In genomic region chr1:229407206-229408026, GRCh38 we compare ENCODE assay signal across 10 cellular contexts. TPM values are rescaled to one million over a fixed set of nuclear protein-coding genes. Genes with fewer than 3 reads are reported as not detected.
DNase-seq lines count a peak whose midpoint lies in the region; ATAC-seq lines count a peak whose summit lies in the region.
"Had no signal": no experiment of that assay in that cellular context is flagged by ENCODE, and none has a peak within 500 bp of the region (broad histone marks: within the 10 kb centered on the region; RNA-seq: fewer than 3 reads in every experiment).

No MANE protein-coding gene starts in this region.

- H3K9me3 Mint-ChIP-seq in stimulated activated naive CD8-positive, alpha-beta T cell treated with anti-CD3 and anti-CD28 coated beads, Interleukin-15, Interleukin-2, amounts not matched to agents 100 ng/mL and 50 ng/mL, for 24 hours = no peaks in the 10 kb centered on the region
- H3K9me3 Mint-ChIP-seq in natural killer cell treated with Interleukin-12 subunit alpha and Interleukin-12 subunit beta and Interleukin-15 and Interleukin-18, amount 100 ng/mL, for 72 hours = no peaks in the 10 kb centered on the region

- H3K27me3 ChIP-seq in duodenal mucosa (ENCODE audit: control insufficient read depth in 1 of 2, insufficient read depth in 2 of 2, low read length in 2 of 2) = peaks cover 36% of the 10 kb centered on the region in 2 donors

- peak overlapping the region; percentile 67 for H3K4me3 Mint-ChIP-seq in stimulated activated naive CD8-positive, alpha-beta T cell treated with anti-CD3 and anti-CD28 coated beads, Interleukin-15, Interleukin-2, amounts not matched to agents 100 ng/mL and 50 ng/mL, for 24 hours
- H3K4me3 Mint-ChIP-seq in natural killer cell treated with Interleukin-12 subunit alpha and Interleukin-12 subunit beta and Interleukin-15 and Interleukin-18, amount 100 ng/mL, for 72 hours = peak overlapping the region; percentile 57

- peaks cover 70% of the 10 kb centered on the region for H3K27me3 Mint-ChIP-seq in stimulated activated naive CD8-positive, alpha-beta T cell treated with anti-CD3 and anti-CD28 coated beads, Interleukin-15, Interleukin-2, amounts not matched to agents 100 ng/mL and 50 ng/mL, for 24 hours
- peaks cover 51 to 56% of the 10 kb centered on the region in 2 donors for H3K27me3 Mint-ChIP-seq in natural killer cell treated with Interleukin-12 subunit alpha and Interleukin-12 subunit beta and Interleukin-15 and Interleukin-18, amount 100 ng/mL, for 72 hours

- H3K27ac Mint-ChIP-seq in stimulated activated naive CD8-positive, alpha-beta T cell treated with anti-CD3 and anti-CD28 coated beads, Interleukin-15, Interleukin-2, amounts not matched to agents 100 ng/mL and 50 ng/mL, for 24 hours = no peak overlapping the region
- H3K27ac Mint-ChIP-seq in natural killer cell treated with Interleukin-12 subunit alpha and Interleukin-12 subunit beta and Interleukin-15 and Interleukin-18, amount 100 ng/mL, for 72 hours = no peak overlapping the region

- H3K4me1 Mint-ChIP-seq in stimulated activated naive CD8-positive, alpha-beta T cell treated with anti-CD3 and anti-CD28 coated beads, Interleukin-15, Interleukin-2, amounts not matched to agents 100 ng/mL and 50 ng/mL, for 24 hours (ENCODE audit: low read depth) = peaks cover 17% of the 10 kb centered on the region
- peaks cover 0 to 9% of the 10 kb centered on the region in 2 donors for H3K4me1 Mint-ChIP-seq in natural killer cell treated with Interleukin-12 subunit alpha and Interleukin-12 subunit beta and Interleukin-15 and Interleukin-18, amount 100 ng/mL, for 72 hours (ENCODE audit: low read depth in 2 of 2)

- no peaks in the 10 kb centered on the region for H3K9me3 ChIP-seq in duodenal mucosa (ENCODE audit: control insufficient read depth in 1 of 2, low read length in 2 of 2)
- H3K9me3 ChIP-seq: SJSA1 had no signal

- H3K4me3 ChIP-seq in duodenal mucosa (ENCODE audit: low read depth in 1 of 2, low read length in 2 of 2) = peak overlapping the region; percentile 47 to 60
- H3K4me3 ChIP-seq: SJSA1 had no signal

- peaks cover 20 to 35% of the 10 kb centered on the region in 2 donors for H3K4me1 ChIP-seq in duodenal mucosa (ENCODE audit: control insufficient read depth in 1 of 2, insufficient read depth in 2 of 2, low read length in 2 of 2)

- no peaks in the 10 kb centered on the region for H3K36me3 Mint-ChIP-seq in stimulated activated naive CD8-positive, alpha-beta T cell treated with anti-CD3 and anti-CD28 coated beads, Interleukin-15, Interleukin-2, amounts not matched to agents 100 ng/mL and 50 ng/mL, for 24 hours (ENCODE audit: low read depth)
- H3K36me3 Mint-ChIP-seq in natural killer cell treated with Interleukin-12 subunit alpha and Interleukin-12 subunit beta and Interleukin-15 and Interleukin-18, amount 100 ng/mL, for 72 hours = no peaks in the 10 kb centered on the region

- in situ Hi-C loops in G401 (cut with HindIII; ENCODE audit: low sequenced_read_pairs) = no loop called here

- ATAC-seq in stimulated activated naive CD8-positive, alpha-beta T cell treated with anti-CD3 and anti-CD28 coated beads, Interleukin-15, Interleukin-2, amounts not matched to agents 100 U/mL and 50 U/mL, for 24 hours = no peak
- no peak for ATAC-seq in natural killer cell treated with Interleukin-12 subunit alpha and Interleukin-12 subunit beta and Interleukin-15 and Interleukin-18, amount 100 ng/mL, for 72 hours
- no peak for ATAC-seq in GM21447 (IDR thresholded peaks at IDR 0.05; ENCODE audit: unreplicated experiment)
- ATAC-seq: left colon had no signal

- no peak for DNase-seq in stimulated activated naive CD8-positive, alpha-beta T cell treated with anti-CD3 and anti-CD28 coated beads, Interleukin-15, Interleukin-2, amounts not matched to agents 100 U/mL and 50 U/mL, for 24 hours
- DNase-seq in natural killer cell treated with Interleukin-12 subunit alpha and Interleukin-12 subunit beta and Interleukin-15 and Interleukin-18, amount 100 ng/mL, for 72 hours (ENCODE audit: low spot score) = no peak
- no peak for DNase-seq in activated CD4-positive, CD25-positive, alpha-beta regulatory T cell treated with anti-CD3 and anti-CD28 coated beads, Interleukin-2, amount 50 U/mL, for 72 hours
- no peak for DNase-seq in ureter (ENCODE audit: low spot score)
- no peak for DNase-seq in G401 (ENCODE audit: low spot score)
- DNase-seq: left colon had no signal

- H3K27ac ChIP-seq in duodenal mucosa (ENCODE audit: low read depth, low read length) = no peak overlapping the region
- H3K27ac ChIP-seq: SJSA1 had no signal

- no peaks in the 10 kb centered on the region for H3K36me3 ChIP-seq in duodenal mucosa (ENCODE audit: control insufficient read depth in 1 of 2, insufficient read depth in 2 of 2, low read length in 2 of 2)
- H3K36me3 ChIP-seq: SJSA1 had no signal

- no peak overlapping the region for H3K9ac ChIP-seq in duodenal mucosa (ENCODE audit: low read depth in 1 of 2, low read length in 2 of 2)

RNA-seq across cellular contexts. Expression of gene ACTA1, which starts 26.5 kb away (rescaled TPM):
- total RNA-seq in natural killer cell treated with Interleukin-12 subunit alpha and Interleukin-12 subunit beta and Interleukin-15 and Interleukin-18, amount 100 ng/mL, for 72 hours = not detected
- total RNA-seq in ureter = 9.5 TPM
- not detected in 2 replicates for total RNA-seq in G401 (2014; rRNA removed; shearing (Covaris generic))
- total RNA-seq: left colon, SJSA1 had no signal
